Comparison of ENCODE assay signal across 11 cellular contexts in the genomic region with DNA sequence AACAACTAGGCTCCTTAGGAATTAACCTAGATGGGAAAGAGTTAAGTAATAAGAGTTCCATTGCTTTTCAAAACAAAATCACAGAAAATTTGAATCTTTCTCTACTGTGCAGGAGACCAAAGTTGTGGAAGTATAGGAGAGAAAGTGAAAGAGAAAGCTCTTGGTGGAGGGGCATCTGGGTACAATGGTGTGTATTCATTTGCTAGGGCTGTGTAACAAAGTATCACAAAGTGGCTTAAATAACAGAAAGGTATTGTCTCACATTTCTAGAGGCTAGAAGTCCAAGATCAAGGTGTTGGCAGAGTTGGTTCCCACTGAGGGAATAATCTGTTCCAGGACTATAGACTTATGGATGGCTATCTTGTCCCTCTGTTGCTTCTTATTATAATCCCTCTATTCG. TPM values are rescaled to one million over a fixed set of nuclear protein-coding genes. Genes with fewer than 3 reads are reported as not detected.
DNase-seq lines count a peak whose midpoint lies in the region; ATAC-seq and FAIRE-seq lines count a peak whose summit lies in the region.
"Had no signal": no experiment of that assay in that cellular context is flagged by ENCODE, and none has a peak within 500 bp of the region (broad histone marks: within the 10 kb centered on the region; RNA-seq: fewer than 3 reads in every experiment).

No MANE protein-coding gene starts in this region.

- ATAC-seq in activated naive CD8-positive, alpha-beta T cell treated with anti-CD3 and anti-CD28 coated beads, Interleukin-2, amount 50 U/mL, for 24 hours, result peak; percentile 61

- 26 to 61% (median 53%) methylated on average over 1 of the region's 1 CpG for WGBS in small intestine, 3 donors

- CTCF ChIA-PET in activated naive CD4-positive, alpha-beta T cell treated with anti-CD3 and anti-CD28 coated beads, Interleukin-2, amount 10 ng/mL, durations not matched to agents 7 days and 5 days (lab: Charles Lee), result interaction anchor here (1.1 to 1.4 kb wide), 2 partner anchors 9 to 50 kb away, joined by 3 to 4 read pairs; no protein-coding TSS in a partner anchor
- CTCF ChIA-PET in activated naive CD4-positive, alpha-beta T cell treated with anti-CD3 and anti-CD28 coated beads for 36 hours (lab: Charles Lee), result no interaction called here

- H3K36me3 ChIP-seq in small intestine (ENCODE audit: control insufficient read depth in 2 of 2, insufficient read depth in 2 of 2, low read length in 2 of 2), result no peaks in the 10 kb centered on the region
- H3K36me3 ChIP-seq in effector memory CD4-positive, alpha-beta T cell (ENCODE audit: control insufficient read depth, insufficient read depth, low read length), result no peaks in the 10 kb centered on the region

- no peak overlapping the region for H3K4me3 ChIP-seq in small intestine (ENCODE audit: low read depth in 1 of 2, low read length in 2 of 2)
- H3K4me3 ChIP-seq in effector memory CD4-positive, alpha-beta T cell (ENCODE audit: insufficient read depth, low read depth, low read length, poor library complexity, severe bottlenecking), result no peak overlapping the region

- H3K27me3 Mint-ChIP-seq in activated naive CD4-positive, alpha-beta T cell treated with anti-CD3 and anti-CD28 coated beads, Interleukin-2, amount 10 ng/mL, durations not matched to agents 7 days and 5 days, result peaks cover 31% of the 10 kb centered on the region
- no peaks in the 10 kb centered on the region for H3K27me3 Mint-ChIP-seq in activated naive CD4-positive, alpha-beta T cell treated with anti-CD3 and anti-CD28 coated beads for 36 hours (ENCODE audit: low read depth)
- peaks cover 2% of the 10 kb centered on the region for H3K27me3 Mint-ChIP-seq in activated naive CD8-positive, alpha-beta T cell treated with anti-CD3 and anti-CD28 coated beads, Interleukin-2, amount 50 U/mL, for 24 hours

- peak overlapping the region; percentile 50 for H3K27ac Mint-ChIP-seq in activated naive CD4-positive, alpha-beta T cell treated with anti-CD3 and anti-CD28 coated beads, Interleukin-2, amount 10 ng/mL, durations not matched to agents 7 days and 5 days
- no peak overlapping the region for H3K27ac Mint-ChIP-seq in activated naive CD4-positive, alpha-beta T cell treated with anti-CD3 and anti-CD28 coated beads for 36 hours
- no peak overlapping the region for H3K27ac Mint-ChIP-seq in activated naive CD8-positive, alpha-beta T cell treated with anti-CD3 and anti-CD28 coated beads, Interleukin-2, amount 50 U/mL, for 24 hours

- no peak for FAIRE-seq in small intestine (lab: Jason Lieb, UNC)

- H3K27ac ChIP-seq in small intestine (ENCODE audit: low read depth in 1 of 2, low read length in 1 of 2), result no peak overlapping the region
- H3K27ac ChIP-seq in effector memory CD4-positive, alpha-beta T cell (ENCODE audit: insufficient read depth, low read length, poor library complexity, severe bottlenecking), result no peak overlapping the region
- H3K27ac ChIP-seq in caudate nucleus (ENCODE audit: low read depth, low read length), result no peak overlapping the region

- H3K36me3 Mint-ChIP-seq in activated naive CD4-positive, alpha-beta T cell treated with anti-CD3 and anti-CD28 coated beads, Interleukin-2, amount 10 ng/mL, durations not matched to agents 7 days and 5 days, result no peaks in the 10 kb centered on the region
- H3K36me3 Mint-ChIP-seq in activated naive CD4-positive, alpha-beta T cell treated with anti-CD3 and anti-CD28 coated beads for 36 hours (ENCODE audit: low read depth), result no peaks in the 10 kb centered on the region
- H3K36me3 Mint-ChIP-seq in activated naive CD8-positive, alpha-beta T cell treated with anti-CD3 and anti-CD28 coated beads, Interleukin-2, amount 50 U/mL, for 24 hours (ENCODE audit: low read depth), result no peaks in the 10 kb centered on the region
- H3K36me3 Mint-ChIP-seq: IgD-negative memory B cell had no signal

- H3K9me3 ChIP-seq in small intestine (ENCODE audit: control insufficient read depth, low read depth), result no peaks in the 10 kb centered on the region
- no peaks in the 10 kb centered on the region for H3K9me3 ChIP-seq in effector memory CD4-positive, alpha-beta T cell (ENCODE audit: control insufficient read depth, low read length)

- DNase-seq in activated naive CD4-positive, alpha-beta T cell treated with anti-CD3 and anti-CD28 coated beads, Interleukin-2, amount 10 ng/mL, durations not matched to agents 7 days and 5 days, result no peak
- DNase-seq in activated naive CD4-positive, alpha-beta T cell treated with anti-CD3 and anti-CD28 coated beads for 36 hours, result no peak
- DNase-seq in KG1 (lab: John Stamatoyannopoulos, UW), result peak; percentile 23
- no peak for DNase-seq in activated naive CD8-positive, alpha-beta T cell treated with anti-CD3 and anti-CD28 coated beads, Interleukin-2, amount 50 U/mL, for 24 hours
- peak; percentile 41 for DNase-seq in small intestine
- no peak for DNase-seq in activated CD4-positive, CD25-positive, alpha-beta regulatory T cell (lab: John Stamatoyannopoulos, UW)
- DNase-seq in effector memory CD4-positive, alpha-beta T cell, result no peak
- DNase-seq in caudate nucleus (lab: John Stamatoyannopoulos, UW), result no peak
- DNase-seq: effector CD4-positive, alpha-beta T cell; GDM1 had no signal

- intact Hi-C loops in activated naive CD4-positive, alpha-beta T cell treated with anti-CD3 and anti-CD28 coated beads for 36 hours (cut with micrococcal nuclease), result no loop called here

- no peaks in the 10 kb centered on the region for H3K4me1 ChIP-seq in small intestine (ENCODE audit: control insufficient read depth in 2 of 2, insufficient read depth in 1 of 2, low read depth in 1 of 2, low read length in 1 of 2)
- no peaks in the 10 kb centered on the region for H3K4me1 ChIP-seq in effector memory CD4-positive, alpha-beta T cell (ENCODE audit: control insufficient read depth, insufficient read depth, low read length, poor library complexity, severe bottlenecking)

- no peak overlapping the region for H3K4me3 Mint-ChIP-seq in activated naive CD4-positive, alpha-beta T cell treated with anti-CD3 and anti-CD28 coated beads, Interleukin-2, amount 10 ng/mL, durations not matched to agents 7 days and 5 days
- no peak overlapping the region for H3K4me3 Mint-ChIP-seq in activated naive CD4-positive, alpha-beta T cell treated with anti-CD3 and anti-CD28 coated beads for 36 hours
- no peak overlapping the region for H3K4me3 Mint-ChIP-seq in activated naive CD8-positive, alpha-beta T cell treated with anti-CD3 and anti-CD28 coated beads, Interleukin-2, amount 50 U/mL, for 24 hours

- peaks cover 17% of the 10 kb centered on the region for H3K4me1 Mint-ChIP-seq in activated naive CD4-positive, alpha-beta T cell treated with anti-CD3 and anti-CD28 coated beads, Interleukin-2, amount 10 ng/mL, durations not matched to agents 7 days and 5 days
- peaks cover 6% of the 10 kb centered on the region for H3K4me1 Mint-ChIP-seq in activated naive CD4-positive, alpha-beta T cell treated with anti-CD3 and anti-CD28 coated beads for 36 hours (ENCODE audit: low read depth)
- H3K4me1 Mint-ChIP-seq in activated naive CD8-positive, alpha-beta T cell treated with anti-CD3 and anti-CD28 coated beads, Interleukin-2, amount 50 U/mL, for 24 hours, result peaks cover 2% of the 10 kb centered on the region

- no peaks in the 10 kb centered on the region for H3K9me3 Mint-ChIP-seq in activated naive CD4-positive, alpha-beta T cell treated with anti-CD3 and anti-CD28 coated beads, Interleukin-2, amount 10 ng/mL, durations not matched to agents 7 days and 5 days
- H3K9me3 Mint-ChIP-seq in activated naive CD4-positive, alpha-beta T cell treated with anti-CD3 and anti-CD28 coated beads for 36 hours, result no peaks in the 10 kb centered on the region
- H3K9me3 Mint-ChIP-seq in activated naive CD8-positive, alpha-beta T cell treated with anti-CD3 and anti-CD28 coated beads, Interleukin-2, amount 50 U/mL, for 24 hours, result no peaks in the 10 kb centered on the region

- no peaks in the 10 kb centered on the region for H3K27me3 ChIP-seq in small intestine (ENCODE audit: control insufficient read depth in 2 of 2, insufficient read depth in 2 of 2, low read length in 2 of 2)
- H3K27me3 ChIP-seq in effector memory CD4-positive, alpha-beta T cell (replicated peaks; ENCODE audit: control insufficient read depth, insufficient read depth, low read length, poor library complexity, severe bottlenecking), result no peaks in the 10 kb centered on the region

RNA-seq across cellular contexts. Expression of a gene that starts 50.5 kb away (rescaled TPM):
- 10 to 100 TPM; 57.1 to 60.2 TPM for total RNA-seq in activated naive CD4-positive, alpha-beta T cell treated with anti-CD3 and anti-CD28 coated beads for 36 hours
- polyA plus RNA-seq in small intestine, result 10 to 100 TPM; 32.7 to 53.5 (median 35.7) TPM

Comparison
In these comparisons a context has a peak if more than half of its experiments do, and no peak if none do; other contexts are left out.
1. DNase-seq: peak in KG1 (single experiment) and small intestine (single experiment); none in activated naive CD4-positive, alpha-beta T cell treated with anti-CD3 and anti-CD28 coated beads, Interleukin-2, amount 10 ng/mL, durations not matched to agents 7 days and 5 days (single experiment), activated naive CD4-positive, alpha-beta T cell treated with anti-CD3 and anti-CD28 coated beads for 36 hours (single experiment), activated naive CD8-positive, alpha-beta T cell treated with anti-CD3 and anti-CD28 coated beads, Interleukin-2, amount 50 U/mL, for 24 hours (single experiment), activated CD4-positive, CD25-positive, alpha-beta regulatory T cell (0 of 4), effector memory CD4-positive, alpha-beta T cell (0 of 3) and caudate nucleus (0 of 61).